ENCODE assay signal across 1 cellular context in the genomic region with DNA sequence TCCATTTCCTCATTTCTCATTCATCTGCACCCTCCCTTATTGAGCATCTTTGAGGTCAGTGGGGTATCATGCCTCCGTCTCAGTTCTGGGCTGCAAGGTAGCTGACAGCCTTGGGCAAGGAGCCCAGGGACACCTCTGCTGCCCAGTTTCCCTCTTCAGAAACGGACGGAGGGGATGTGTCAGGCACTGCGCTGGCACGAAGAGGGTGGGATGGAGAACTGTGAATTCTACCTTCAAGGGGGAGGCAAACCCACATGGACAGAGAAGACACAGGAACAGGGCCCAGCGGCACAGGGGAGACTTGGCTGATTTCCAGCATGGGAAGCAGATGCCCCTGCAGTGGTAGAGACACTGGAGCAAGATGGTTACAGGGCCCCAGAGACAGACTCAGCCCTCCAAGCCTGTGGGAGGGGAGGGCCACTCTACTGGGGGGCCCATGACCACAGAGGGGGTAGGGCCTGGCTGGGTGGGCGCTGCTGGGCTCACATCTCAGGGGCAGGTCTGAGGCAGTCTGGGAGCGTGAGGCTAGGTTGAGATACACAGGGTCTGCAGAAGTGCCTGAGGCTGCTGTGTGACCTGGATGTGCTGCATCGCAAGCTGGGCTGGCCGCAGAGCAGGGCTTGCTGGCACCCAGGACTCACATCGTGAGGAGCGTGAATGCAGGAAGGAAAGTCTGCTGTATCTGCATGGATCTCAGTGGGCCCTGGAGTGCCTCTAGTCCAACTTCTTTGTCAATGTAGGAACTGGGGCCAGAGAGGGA.
TF ChIP-seq lines count a peak whose summit lies in the region.

No MANE protein-coding gene starts in this region.

TF ChIP-seq in SK-N-SH treated with all-trans-retinoic acid at 6 μM for 48 hours, 23 proteins besides CTCF, POLR2A, EP300 and RAD21 (continued from another document):
- TF ChIP-seq, protein P1, sequence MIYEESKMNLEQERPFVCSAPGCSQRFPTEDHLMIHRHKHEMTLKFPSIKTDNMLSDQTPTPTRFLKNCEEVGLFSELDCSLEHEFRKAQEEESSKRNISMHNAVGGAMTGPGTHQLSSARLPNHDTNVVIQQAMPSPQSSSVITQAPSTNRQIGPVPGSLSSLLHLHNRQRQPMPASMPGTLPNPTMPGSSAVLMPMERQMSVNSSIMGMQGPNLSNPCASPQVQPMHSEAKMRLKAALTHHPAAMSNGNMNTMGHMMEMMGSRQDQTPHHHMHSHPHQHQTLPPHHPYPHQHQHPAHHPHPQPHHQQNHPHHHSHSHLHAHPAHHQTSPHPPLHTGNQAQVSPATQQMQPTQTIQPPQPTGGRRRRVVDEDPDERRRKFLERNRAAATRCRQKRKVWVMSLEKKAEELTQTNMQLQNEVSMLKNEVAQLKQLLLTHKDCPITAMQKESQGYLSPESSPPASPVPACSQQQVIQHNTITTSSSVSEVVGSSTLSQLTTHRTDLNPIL (CRISPR knock-in tag; IDR thresholded peaks at IDR 0.05; ENCODE audit: low read depth), result no peak
- TF ChIP-seq ZNF70 (CRISPR knock-in tag; IDR thresholded peaks at IDR 0.05) (no peak), SNAI2 (CRISPR knock-in tag; IDR thresholded peaks at IDR 0.05) (no peak), OSR1 (CRISPR knock-in tag; IDR thresholded peaks at IDR 0.05) (no peak), TCF4 (CRISPR knock-in tag; IDR thresholded peaks at IDR 0.05; ENCODE audit: borderline replicate concordance) (no peak), RARB (CRISPR knock-in tag; IDR thresholded peaks at IDR 0.05) (no peak), ZC3H10 (CRISPR knock-in tag; IDR thresholded peaks at IDR 0.05) (no peak), CSDC2 (CRISPR knock-in tag; IDR thresholded peaks at IDR 0.05) (no peak)
- TF ChIP-seq, protein P2, sequence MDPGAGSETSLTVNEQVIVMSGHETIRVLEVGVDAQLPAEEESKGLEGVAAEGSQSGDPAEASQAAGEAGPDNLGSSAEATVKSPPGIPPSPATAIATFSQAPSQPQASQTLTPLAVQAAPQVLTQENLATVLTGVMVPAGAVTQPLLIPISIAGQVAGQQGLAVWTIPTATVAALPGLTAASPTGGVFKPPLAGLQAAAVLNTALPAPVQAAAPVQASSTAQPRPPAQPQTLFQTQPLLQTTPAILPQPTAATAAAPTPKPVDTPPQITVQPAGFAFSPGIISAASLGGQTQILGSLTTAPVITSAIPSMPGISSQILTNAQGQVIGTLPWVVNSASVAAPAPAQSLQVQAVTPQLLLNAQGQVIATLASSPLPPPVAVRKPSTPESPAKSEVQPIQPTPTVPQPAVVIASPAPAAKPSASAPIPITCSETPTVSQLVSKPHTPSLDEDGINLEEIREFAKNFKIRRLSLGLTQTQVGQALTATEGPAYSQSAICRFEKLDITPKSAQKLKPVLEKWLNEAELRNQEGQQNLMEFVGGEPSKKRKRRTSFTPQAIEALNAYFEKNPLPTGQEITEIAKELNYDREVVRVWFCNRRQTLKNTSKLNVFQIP (CRISPR knock-in tag; IDR thresholded peaks at IDR 0.05; ENCODE audit: borderline replicate concordance, low read depth), result no peak
